Comparison of ENCODE assay signal across 8 cellular contexts in genomic region chr10:43421201-43421507, GRCh38. TPM values are rescaled to one million over a fixed set of nuclear protein-coding genes. Genes with fewer than 3 reads are reported as not detected.
DNase-seq lines count a peak whose midpoint lies in the region; ATAC-seq and TF ChIP-seq lines count a peak whose summit lies in the region.

No MANE protein-coding gene starts in this region.

- ATAC-seq in heart right ventricle (no peak), left ventricle myocardium superior (no peak), lung (ENCODE audit: insufficient read depth, low FRiP score) (no peak), GM21717 (IDR thresholded peaks at IDR 0.05; ENCODE audit: unreplicated experiment) (no peak)

- H3K27me3 ChIP-seq in heart right ventricle (no peaks in the 10 kb centered on the region), lung (ENCODE audit: control insufficient read depth, insufficient read depth) (no peaks in the 10 kb centered on the region), uterus (no peaks in the 10 kb centered on the region)

- H3K36me3 ChIP-seq in heart right ventricle (no peaks in the 10 kb centered on the region), lung (ENCODE audit: control insufficient read depth in 2 of 2, insufficient read depth in 2 of 2, low read length in 2 of 2) (no peaks in the 10 kb centered on the region), uterus (no peaks in the 10 kb centered on the region)

- DNase-seq in heart right ventricle (no peak), left ventricle myocardium superior (no peak), astrocyte of the spinal cord (ENCODE audit: low read depth, low spot score) (no peak), lung (ENCODE audit: low spot score) (no peak), uterus (no peak), NK-92 (lab: John Stamatoyannopoulos, UW; ENCODE audit: unreplicated experiment) (no peak)
- DNase-seq in effector CD8-positive, alpha-beta T cell (lab: John Stamatoyannopoulos, UW): no peak

- in situ Hi-C loops in astrocyte of the spinal cord (cut with HindIII; ENCODE audit: low sequenced_read_pairs): no loop called here

- H3K4me1 ChIP-seq in heart right ventricle (peaks cover 0 to 41% (median 12%) of the 10 kb centered on the region in 9 donors), lung (ENCODE audit: control insufficient read depth in 2 of 2, insufficient read depth in 2 of 2, low read length in 2 of 2) (peaks cover 0 to 2% of the 10 kb centered on the region in 2 donors), uterus (no peaks in the 10 kb centered on the region)

- H3K27ac ChIP-seq in heart right ventricle (peak overlapping the region; percentile 94 to 100 (median 99)), lung (ENCODE audit: low read depth in 1 of 2, low read length in 1 of 2) (peak overlapping the region; percentile 94), uterus (peak overlapping the region; percentile 95 to 98)

- no peaks in the 10 kb centered on the region for H3K9me3 ChIP-seq in heart right ventricle
- H3K9me3 ChIP-seq in lung (ENCODE audit: control insufficient read depth in 2 of 2, insufficient read depth in 1 of 2, low read length in 1 of 2): no peaks in the 10 kb centered on the region
- H3K9me3 ChIP-seq in uterus: no peaks in the 10 kb centered on the region

- no peak for TF ChIP-seq POLR2A in uterus (IDR thresholded peaks at IDR 0.05)

- H3K4me3 ChIP-seq in heart right ventricle: peak overlapping the region; percentile 41 to 75 (median 66)
- peak overlapping the region; percentile 50 for H3K4me3 ChIP-seq in astrocyte of the spinal cord (ENCODE audit: low read depth, low read length)
- H3K4me3 ChIP-seq in lung: peak overlapping the region; percentile 28
- H3K4me3 ChIP-seq in uterus: peak overlapping the region; percentile 63 to 66

- WGBS in heart right ventricle, 2 donors: 23 to 36% methylated on average over 4 of the region's 4 CpGs
- 19 to 40% methylated on average over 4 of the region's 4 CpGs for WGBS in lung, 2 donors

- TF ChIP-seq CTCF in heart right ventricle (IDR thresholded peaks at IDR 0.05) (no peak), astrocyte of the spinal cord (IDR thresholded peaks at IDR 0.05; ENCODE audit: low read depth, low read length) (no peak), lung (IDR thresholded peaks at IDR 0.05; ENCODE audit: control extremely low read depth, extremely low read depth) (no peak), uterus (IDR thresholded peaks at IDR 0.05) (no peak)

- intact Hi-C loops in heart right ventricle (cut with DNase I): loop anchor here in 3 of 10 donors (1.0 to 2.0 kb wide), 3 partner anchors 12 to 24 kb away; partner anchors contain the start of genes ZNF487 (in 3 of the 3) and HNRNPF (in 1 of the 3)
- intact Hi-C loops in left ventricle myocardium superior (cut with micrococcal nuclease): no loop called here
- intact Hi-C loops in uterus (cut with DNase I; ENCODE audit: low total_unique reads): no loop called here

RNA-seq across cellular contexts. Expression of gene HNRNPF, which starts 12.2 kb away (rescaled TPM):
- total RNA-seq in heart right ventricle: 100 to 1,000 TPM in 2 of 10 donors, 10 to 100 TPM in 8; 54.7 to 113 (median 75.2) TPM
- polyA plus RNA-seq in heart right ventricle: 10 to 100 TPM; 26.4 to 77.5 TPM
- 77.3 TPM for total RNA-seq in left ventricle myocardium superior
- 100 to 1,000 TPM; 130 to 221 TPM for total RNA-seq in lung
- polyA plus RNA-seq in lung: 100 to 1,000 TPM in 1 of 2 donors, 10 to 100 TPM in 1; 79.1 to 237 TPM
- total RNA-seq in uterus: 100 to 1,000 TPM in 2 of 4 donors, 10 to 100 TPM in 2; 86.2 to 211 (median 142) TPM

RNA-seq across cellular contexts. Expression of gene ZNF487, which starts 15.8 kb away (rescaled TPM):
- 1 to 10 TPM; 1.6 to 4.2 (median 2.4) TPM for total RNA-seq in heart right ventricle
- polyA plus RNA-seq in heart right ventricle: 1 to 10 TPM; 3.3 to 4.3 TPM
- 1.9 TPM for total RNA-seq in left ventricle myocardium superior
- total RNA-seq in lung: 10 to 100 TPM in 1 of 2 donors, 1 to 10 TPM in 1; 9.6 to 25.4 TPM
- polyA plus RNA-seq in lung: 1 to 10 TPM; 8.4 to 8.6 TPM
- 10 to 100 TPM; 15.0 to 22.8 (median 17.8) TPM for total RNA-seq in uterus

RNA-seq across cellular contexts. Expression of gene FXYD4, which starts 49.7 kb away (rescaled TPM):
- total RNA-seq in heart right ventricle: 1 to 10 TPM in 1 of 10 donors, under 1 TPM in 1, not detected in 8; 0.42 to 1.5 TPM
- not detected for polyA plus RNA-seq in heart right ventricle
- total RNA-seq in left ventricle myocardium superior: not detected
- total RNA-seq in lung: 1 to 10 TPM in 1 of 2 donors, not detected in 1; 3.9 TPM
- 1 to 10 TPM in 1 of 2 donors, under 1 TPM in 1; 0.65 to 2.9 TPM for polyA plus RNA-seq in lung
- not detected for total RNA-seq in uterus
